8 cellular contexts compared by ENCODE assay signal in genomic region chr9:129803679-129804065, GRCh38. TPM values are rescaled to one million over a fixed set of nuclear protein-coding genes. Genes with fewer than 3 reads are reported as not detected.
A peak's percentile ranks its signal among the peaks of the same experiment; 100 is the strongest.
DNase-seq lines count a peak whose midpoint lies in the region; ATAC-seq, FAIRE-seq and TF ChIP-seq lines count a peak whose summit lies in the region.

No MANE protein-coding gene starts in this region.

- TF ChIP-seq CTCF in GM12878 (IDR thresholded peaks at IDR 0.05 in 2 of 3, conservative IDR thresholded peaks at IDR 0.05 in 1 of 3; ENCODE audit: control insufficient read depth in 2 of 3, extremely low read depth in 1 of 3, insufficient read depth in 1 of 3, low read depth in 3 of 3, low read length in 3 of 3) = no peak
- no peak for TF ChIP-seq CTCF in vagina (IDR thresholded peaks at IDR 0.05)

- H3K27me3 Mint-ChIP-seq in memory B cell = no peaks in the 10 kb centered on the region

- RAD21 ChIA-PET in GM12878 (lab: Charles Lee; ENCODE audit: unreplicated experiment) = interaction anchor here (0.6 kb wide), 1 partner anchor 14 kb away, joined by 3 read pairs; no protein-coding TSS in a partner anchor

- CTCF ChIA-PET in GM12878 (lab: Yijun Ruan, JAX) = interaction anchor here (1.1 to 1.5 kb wide), 3 partner anchors 13 to 179 kb away, joined by 3 to 5 read pairs (median 4); no protein-coding TSS in a partner anchor

- H3K27ac Mint-ChIP-seq in memory B cell = no peak overlapping the region

- peak overlapping the region; percentile 79 for H3K4me2 ChIP-seq in GM12878 (ENCODE audit: control insufficient read depth, insufficient read depth)

- TF ChIP-seq POLR2A in GM12878 (IDR thresholded peaks at IDR 0.05; ENCODE audit: low read depth, low read length) (no peak), vagina (IDR thresholded peaks at IDR 0.05) (no peak)

- H4K20me1 ChIP-seq in GM12878 (ENCODE audit: control insufficient read depth, insufficient read depth) = no peaks in the 10 kb centered on the region

- H3K4me3 ChIP-seq in GM12878 (peak overlapping the region; percentile 77), vagina (peak overlapping the region; percentile 67 to 100)

- H3K36me3 ChIP-seq in GM12878 (ENCODE audit: control insufficient read depth in 2 of 2, insufficient read depth in 2 of 2, low read length in 1 of 2) = peaks cover 0 to 6% of the 10 kb centered on the region in 2 experiments; a peak in 1 of 4 replicates
- peaks cover 0 to 15% of the 10 kb centered on the region in 2 donors for H3K36me3 ChIP-seq in vagina

- POLR2A ChIA-PET in GM12878 (lab: Charles Lee) = interaction anchor here (0.6 to 1.1 kb wide), 3 partner anchors 10 to 20 kb away, joined by 3 to 4 read pairs (median 3); partner anchors contain the start of gene TOR1A

- ATAC-seq in HG03354 (IDR thresholded peaks at IDR 0.05; ENCODE audit: poor library complexity, severe bottlenecking, unreplicated experiment) (peak; percentile 8), GM12878 (peak; percentile 17), memory B cell (ENCODE audit: low read depth) (no peak), HG03469 (IDR thresholded peaks at IDR 0.05; ENCODE audit: unreplicated experiment) (no peak)

- intact Hi-C loops in GM12878 (cut with micrococcal nuclease; ENCODE audit: unreplicated experiment) (no loop called here), vagina (cut with DNase I) (no loop called here)

- TF ChIP-seq EP300 in GM12878 (IDR thresholded peaks at IDR 0.05; ENCODE audit: borderline replicate concordance in 1 of 2, control insufficient read depth in 1 of 2, low read depth in 2 of 2, low read length in 2 of 2) = no peak

- peak overlapping the region; percentile 77 for H3K9ac ChIP-seq in GM12878 (ENCODE audit: control insufficient read depth, insufficient read depth, low read length)

- H3K4me3 Mint-ChIP-seq in memory B cell = peak overlapping the region; percentile 96

- H3K27me3 ChIP-seq in GM12878 (replicated peaks in 1 of 2; ENCODE audit: control insufficient read depth in 2 of 2, insufficient read depth in 2 of 2, low read length in 1 of 2) (no peaks in the 10 kb centered on the region), vagina (no peaks in the 10 kb centered on the region)

- H3K27ac ChIP-seq in GM12878 (ENCODE audit: control insufficient read depth, insufficient read depth) (peak overlapping the region; percentile 30), vagina (peak overlapping the region; percentile 75)

- H3K9me3 ChIP-seq in GM12878 (replicated peaks; ENCODE audit: control insufficient read depth, insufficient read depth, low read length) (no peaks in the 10 kb centered on the region), vagina (no peaks in the 10 kb centered on the region)

- no peaks in the 10 kb centered on the region for H3K9me3 Mint-ChIP-seq in memory B cell

- no TSS peak for BruUV-seq in GM12878 (replicated peaks; lab: Mats Ljungman, UMichigan)

- peak; percentile 70 for FAIRE-seq in GM12878 (lab: Jason Lieb, UNC)

- 2% methylated on average over 14 of the region's 14 CpGs for WGBS in GM12878 (ENCODE audit: insufficient coverage, insufficient replicate concordance, low lambda C conversion rate, missing lambda C conversion rate)

- peaks cover 12% of the 10 kb centered on the region for H3K79me2 ChIP-seq in GM12878 (ENCODE audit: control insufficient read depth, insufficient read depth, low read length)

- no peak for TF ChIP-seq RAD21 in GM12878 (IDR thresholded peaks at IDR 0.05; ENCODE audit: insufficient read depth, low read depth, low read length)

- H2AFZ ChIP-seq in GM12878 (ENCODE audit: control insufficient read depth, low read depth, low read length) = peak overlapping the region; percentile 73

- in situ Hi-C loops in GM12878 (cut with MboI) = no loop called here

- H3K4me1 ChIP-seq in GM12878 (ENCODE audit: control insufficient read depth, insufficient read depth, low read length) (0 out of 2 replicates have a peak, but pooled peaks cover 3% of the 10 kb centered on the region), vagina (peaks cover 10% of the 10 kb centered on the region)

- DNase-seq in EH (ENCODE audit: low read depth) (peak; percentile 12), GM12878 (ENCODE audit: low read depth, low spot score) (no peak), memory B cell (ENCODE audit: low spot score in 2 of 2) (no peak), vagina (ENCODE audit: extremely low spot score in 2 of 2) (no peak), DMS153 treated with DMSO at 0.1 percent for 48 hours (lab: John Stamatoyannopoulos, UW; ENCODE audit: unreplicated experiment) (no peak), NCI-H1048 (lab: John Stamatoyannopoulos, UW) (no peak)

- H3K36me3 Mint-ChIP-seq in memory B cell = no peaks in the 10 kb centered on the region

- peaks cover 5% of the 10 kb centered on the region for H3K4me1 Mint-ChIP-seq in memory B cell

- SMC1A ChIA-PET in GM12878 (lab: Charles Lee; ENCODE audit: uncharacterized antibody, unreplicated experiment) = interaction anchor here (0.5 kb wide), 1 partner anchor 439 kb away, joined by 3 read pairs; no protein-coding TSS in a partner anchor

RNA-seq across cellular contexts. Expression of gene TOR1B, which starts 0.7 kb away (rescaled TPM):
- total RNA-seq in GM12878 (2013; cell fraction: nucleolus; rRNA removed) = 35.2 and 38.1 TPM in 2 replicates
- total RNA-seq in GM12878 (2014; rRNA removed) = 10.7 and 12.3 TPM in 2 replicates
- total RNA-seq in GM12878 (2014; rRNA removed; fragmentation: Illumina TruSeq; extraction: Trizol) = 9.3 and 10.3 TPM in 2 replicates
- 11.3 and 11.6 TPM in 2 replicates for total RNA-seq in GM12878 (2021)
- polyA plus RNA-seq in GM12878 (2011; ENCODE audit: low read depth) = 4.9 TPM
- 17.5 and 18.8 TPM in 2 replicates for polyA plus RNA-seq in GM12878 (2011; rRNA removed)
- 16.7 and 17.6 TPM in 2 replicates for polyA plus RNA-seq in GM12878 (2011; cell fraction: cytosol; rRNA removed)
- 13.3 and 14.5 TPM in 2 replicates for polyA plus RNA-seq in GM12878 (2011; cell fraction: nucleus; rRNA removed)
- 8.5 and 11.1 TPM in 2 replicates for polyA plus RNA-seq in GM12878 (2012)
- polyA plus RNA-seq in GM12878 (2014; fragmentation: Illumina TruSeq; extraction: Trizol) = 8.8 and 10.6 TPM in 2 replicates
- 1 to 10 TPM; 1.8 to 2.4 TPM for polyA plus RNA-seq in GM12878 (2014; fragmentation: Nextera tagmentation; extraction: Ambion mirVana)
- 10.6 and 11.7 TPM in 2 replicates for polyA plus RNA-seq in GM12878 (2014; rRNA removed)
- 1 to 10 TPM; 6.3 to 7.3 TPM for polyA plus RNA-seq in GM12878 (2016; fragmentation: Nextera tagmentation; extraction: Ambion mirVana)
- polyA minus RNA-seq in GM12878 (2011; rRNA and poly(A)+ RNA removed) = 10.7 and 16.0 TPM in 2 replicates
- 4.7 and 5.3 TPM in 2 replicates for polyA minus RNA-seq in GM12878 (2011; cell fraction: cytosol; rRNA and poly(A)+ RNA removed)
- polyA minus RNA-seq in GM12878 (2011; cell fraction: nucleus; rRNA and poly(A)+ RNA removed) = 6.2 and 9.9 TPM in 2 replicates
- 14.5 TPM for total RNA-seq in vagina

RNA-seq across cellular contexts. Expression of gene TOR1A, which starts 20.3 kb away (rescaled TPM):
- total RNA-seq in GM12878 (2013; cell fraction: nucleolus; rRNA removed) = 43.7 and 49.9 TPM in 2 replicates
- total RNA-seq in GM12878 (2014; rRNA removed) (27.4 and 28.1 TPM in 2 replicates), GM12878 (2014; rRNA removed; fragmentation: Illumina TruSeq; extraction: Trizol) (28.9 and 29.1 TPM in 2 replicates), GM12878 (2021) (31.1 and 34.0 TPM in 2 replicates), vagina (30.0 TPM)
- polyA plus RNA-seq in GM12878 (2011; ENCODE audit: low read depth) = 22.8 TPM
- polyA plus RNA-seq in GM12878 (2011; rRNA removed) (44.7 and 45.4 TPM in 2 replicates), GM12878 (2014; fragmentation: Illumina TruSeq; extraction: Trizol) (37.4 and 43.1 TPM in 2 replicates), GM12878 (2014; fragmentation: Nextera tagmentation; extraction: Ambion mirVana) (1 to 10 TPM; 3.2 to 8.0 TPM), GM12878 (2014; rRNA removed) (43.3 and 45.3 TPM in 2 replicates), GM12878 (2016; fragmentation: Nextera tagmentation; extraction: Ambion mirVana) (10 to 100 TPM; 60.7 to 60.8 TPM)
- 43.5 and 44.8 TPM in 2 replicates for polyA plus RNA-seq in GM12878 (2011; cell fraction: cytosol; rRNA removed)
- polyA plus RNA-seq in GM12878 (2011; cell fraction: nucleus; rRNA removed) = 22.0 and 25.2 TPM in 2 replicates
- 19.4 and 24.6 TPM in 2 replicates for polyA plus RNA-seq in GM12878 (2012)
- polyA minus RNA-seq in GM12878 (2011; rRNA and poly(A)+ RNA removed) = 32.3 and 34.5 TPM in 2 replicates
- 10.9 and 14.2 TPM in 2 replicates for polyA minus RNA-seq in GM12878 (2011; cell fraction: cytosol; rRNA and poly(A)+ RNA removed)
- polyA minus RNA-seq in GM12878 (2011; cell fraction: nucleus; rRNA and poly(A)+ RNA removed) = 9.7 and 17.6 TPM in 2 replicates

RNA-seq across cellular contexts. Expression of gene C9orf78, which starts 31.4 kb away (rescaled TPM):
- total RNA-seq in GM12878 (2013; cell fraction: nucleolus; rRNA removed) = 14.4 and 17.1 TPM in 2 replicates
- total RNA-seq in GM12878 (2014; rRNA removed) = 32.6 and 36.7 TPM in 2 replicates
- total RNA-seq in GM12878 (2014; rRNA removed; fragmentation: Illumina TruSeq; extraction: Trizol) = 46.2 and 54.6 TPM in 2 replicates
- total RNA-seq in GM12878 (2021) = 18.9 and 23.0 TPM in 2 replicates
- polyA plus RNA-seq in GM12878 (2011; ENCODE audit: low read depth) = 32.0 TPM
- polyA plus RNA-seq in GM12878 (2011; rRNA removed) = 41.8 and 60.7 TPM in 2 replicates
- polyA plus RNA-seq in GM12878 (2011; cell fraction: cytosol; rRNA removed) = 20.5 and 23.6 TPM in 2 replicates
- 6.5 and 9.3 TPM in 2 replicates for polyA plus RNA-seq in GM12878 (2011; cell fraction: nucleus; rRNA removed)
- polyA plus RNA-seq in GM12878 (2012) = 24.9 and 32.2 TPM in 2 replicates
- 52.4 and 53.3 TPM in 2 replicates for polyA plus RNA-seq in GM12878 (2014; fragmentation: Illumina TruSeq; extraction: Trizol)
- 10 to 100 TPM; 28.6 to 60.9 TPM for polyA plus RNA-seq in GM12878 (2014; fragmentation: Nextera tagmentation; extraction: Ambion mirVana)
- polyA plus RNA-seq in GM12878 (2014; rRNA removed) = 37.5 and 40.0 TPM in 2 replicates
- polyA plus RNA-seq in GM12878 (2016; fragmentation: Nextera tagmentation; extraction: Ambion mirVana) = 10 to 100 TPM; 56.9 to 59.0 TPM
- polyA minus RNA-seq in GM12878 (2011; rRNA and poly(A)+ RNA removed) = 8.7 and 13.1 TPM in 2 replicates
- polyA minus RNA-seq in GM12878 (2011; cell fraction: cytosol; rRNA and poly(A)+ RNA removed) = 7.4 and 14.0 TPM in 2 replicates
- polyA minus RNA-seq in GM12878 (2011; cell fraction: nucleus; rRNA and poly(A)+ RNA removed) = 3.7 and 7.0 TPM in 2 replicates
- 36.6 TPM for total RNA-seq in vagina

RNA-seq across cellular contexts. Expression of gene USP20, which starts 31.6 kb away (rescaled TPM):
- total RNA-seq in GM12878 (2013; cell fraction: nucleolus; rRNA removed) = 11.7 and 12.6 TPM in 2 replicates
- total RNA-seq in GM12878 (2014; rRNA removed) (10.7 and 14.4 TPM in 2 replicates), GM12878 (2014; rRNA removed; fragmentation: Illumina TruSeq; extraction: Trizol) (6.4 and 7.6 TPM in 2 replicates), GM12878 (2021) (23.0 and 23.3 TPM in 2 replicates), vagina (29.5 TPM)
- 6.4 TPM for polyA plus RNA-seq in GM12878 (2011; ENCODE audit: low read depth)
- polyA plus RNA-seq in GM12878 (2011; rRNA removed) (4.0 and 7.5 TPM in 2 replicates), GM12878 (2014; fragmentation: Illumina TruSeq; extraction: Trizol) (2.6 and 6.1 TPM in 2 replicates), GM12878 (2014; fragmentation: Nextera tagmentation; extraction: Ambion mirVana) (1 to 10 TPM in 1 of 2 experiments, under 1 TPM in 1; 0.66 to 1.1 TPM), GM12878 (2014; rRNA removed) (15.8 and 23.0 TPM in 2 replicates), GM12878 (2016; fragmentation: Nextera tagmentation; extraction: Ambion mirVana) (10 to 100 TPM; 22.3 to 22.9 TPM)
- polyA plus RNA-seq in GM12878 (2011; cell fraction: cytosol; rRNA removed) = 8.6 and 11.8 TPM in 2 replicates
- 79.9 and 80.0 TPM in 2 replicates for polyA plus RNA-seq in GM12878 (2011; cell fraction: nucleus; rRNA removed)
- polyA plus RNA-seq in GM12878 (2012) = 11.7 and 12.5 TPM in 2 replicates
- polyA minus RNA-seq in GM12878 (2011; rRNA and poly(A)+ RNA removed) = 6.4 and 11.9 TPM in 2 replicates
- 4.8 and 5.2 TPM in 2 replicates for polyA minus RNA-seq in GM12878 (2011; cell fraction: cytosol; rRNA and poly(A)+ RNA removed)
- polyA minus RNA-seq in GM12878 (2011; cell fraction: nucleus; rRNA and poly(A)+ RNA removed) = 10.2 and 16.4 TPM in 2 replicates

RNA-seq across cellular contexts. Expression of gene PTGES, which starts 50.8 kb away (rescaled TPM):
- total RNA-seq in GM12878 (2013; cell fraction: nucleolus; rRNA removed) = not detected in 2 replicates
- 0.11 TPM in 1 of 2 replicates, not detected in the other for total RNA-seq in GM12878 (2014; rRNA removed)
- not detected in 2 replicates for total RNA-seq in GM12878 (2014; rRNA removed; fragmentation: Illumina TruSeq; extraction: Trizol)
- not detected in 2 replicates for total RNA-seq in GM12878 (2021)
- not detected for polyA plus RNA-seq in GM12878 (2011; ENCODE audit: low read depth)
- 0.37 and 0.57 TPM in 2 replicates for polyA plus RNA-seq in GM12878 (2011; rRNA removed)
- 0.89 and 1.3 TPM in 2 replicates for polyA plus RNA-seq in GM12878 (2011; cell fraction: cytosol; rRNA removed)
- polyA plus RNA-seq in GM12878 (2011; cell fraction: nucleus; rRNA removed) = 0.18 and 0.28 TPM in 2 replicates
- 0.08 TPM in 1 of 2 replicates, not detected in the other for polyA plus RNA-seq in GM12878 (2012)
- not detected in 2 replicates for polyA plus RNA-seq in GM12878 (2014; fragmentation: Illumina TruSeq; extraction: Trizol)
- not detected for polyA plus RNA-seq in GM12878 (2014; fragmentation: Nextera tagmentation; extraction: Ambion mirVana)
- not detected in 2 replicates for polyA plus RNA-seq in GM12878 (2014; rRNA removed)
- not detected for polyA plus RNA-seq in GM12878 (2016; fragmentation: Nextera tagmentation; extraction: Ambion mirVana)
- polyA minus RNA-seq in GM12878 (2011; rRNA and poly(A)+ RNA removed) = 0.29 and 1.1 TPM in 2 replicates
- polyA minus RNA-seq in GM12878 (2011; cell fraction: cytosol; rRNA and poly(A)+ RNA removed) = 1.9 and 2.4 TPM in 2 replicates
- 0.24 and 0.48 TPM in 2 replicates for polyA minus RNA-seq in GM12878 (2011; cell fraction: nucleus; rRNA and poly(A)+ RNA removed)
- total RNA-seq in vagina = 18.9 TPM

Comparison
In these comparisons a context has a peak if more than half of its experiments do, and no peak if none do; other contexts are left out.
1. ATAC-seq: peak in HG03354 (single experiment) and GM12878 (single experiment); none in memory B cell (single experiment) and HG03469 (single experiment).